In genomic region chr6:10217111-10217510, GRCh38 we compare ENCODE assay signal across 23 cellular contexts.
"Had no signal": no experiment of that assay in that cellular context is flagged by ENCODE, and none has a peak within 500 bp of the region (broad histone marks: within the 10 kb centered on the region; RNA-seq: fewer than 3 reads in every experiment).

No MANE protein-coding gene starts in this region.

- H3K4me1 Mint-ChIP-seq: naive thymus-derived CD4-positive, alpha-beta T cell; stimulated activated memory B cell treated with anti-CD40 and anti-IgM and Interleukin-4, amounts not matched to agents 10 μg/mL and 1 μg/mL and 100 μg/mL, for 72 hours had no signal

- H3K36me3 Mint-ChIP-seq: naive thymus-derived CD4-positive, alpha-beta T cell; stimulated activated memory B cell treated with anti-CD40 and anti-IgM and Interleukin-4, amounts not matched to agents 10 μg/mL and 1 μg/mL and 100 μg/mL, for 72 hours had no signal

- H3K36me3 ChIP-seq: left lung, sigmoid colon, spleen, tibial artery, upper lobe of right lung, uterus had no signal

- DNase-seq: cortex of kidney; effector memory CD8-positive, alpha-beta T cell; head of caudate nucleus; left cardiac atrium; left lung; mesendoderm; midbrain; naive thymus-derived CD4-positive, alpha-beta T cell; nucleus accumbens; posterior cingulate gyrus; psoas muscle; right cardiac atrium; sigmoid colon; spleen; stimulated activated CD4-positive, alpha-beta T cell treated with anti-CD3 and anti-CD28 coated beads, Interleukin-4, amount 100 ng/mL, for 4 hours; stimulated activated naive CD8-positive, alpha-beta T cell treated with anti-CD3 and anti-CD28 coated beads, Interleukin-15, Interleukin-2, amounts not matched to agents 100 U/mL and 50 U/mL, for 24 hours; substantia nigra; testis; tibial artery; upper lobe of right lung; uterus had no signal

- H3K4me3 ChIP-seq: left lung, psoas muscle, sigmoid colon, spleen, testis, tibial artery, upper lobe of right lung, uterus had no signal

- H3K27me3 Mint-ChIP-seq: effector memory CD8-positive, alpha-beta T cell had no signal

- H3K4me1 ChIP-seq: left lung, psoas muscle, sigmoid colon, spleen, testis, tibial artery, upper lobe of right lung, uterus had no signal

- H3K27ac ChIP-seq: left lung, psoas muscle, sigmoid colon, spleen, testis, tibial artery, upper lobe of right lung, uterus had no signal

- H3K27ac Mint-ChIP-seq: effector memory CD8-positive, alpha-beta T cell; naive thymus-derived CD4-positive, alpha-beta T cell; stimulated activated memory B cell treated with anti-CD40 and anti-IgM and Interleukin-4, amounts not matched to agents 10 μg/mL and 1 μg/mL and 100 μg/mL, for 72 hours had no signal

- H3K9me3 ChIP-seq: left lung, psoas muscle, sigmoid colon, spleen, testis, tibial artery, upper lobe of right lung, uterus had no signal

- H3K27me3 ChIP-seq: left lung, sigmoid colon, testis, upper lobe of right lung, uterus had no signal

- H3K4me3 Mint-ChIP-seq: effector memory CD8-positive, alpha-beta T cell; naive thymus-derived CD4-positive, alpha-beta T cell; nephron; stimulated activated memory B cell treated with anti-CD40 and anti-IgM and Interleukin-4, amounts not matched to agents 10 μg/mL and 1 μg/mL and 100 μg/mL, for 72 hours had no signal
